In the genomic region with DNA sequence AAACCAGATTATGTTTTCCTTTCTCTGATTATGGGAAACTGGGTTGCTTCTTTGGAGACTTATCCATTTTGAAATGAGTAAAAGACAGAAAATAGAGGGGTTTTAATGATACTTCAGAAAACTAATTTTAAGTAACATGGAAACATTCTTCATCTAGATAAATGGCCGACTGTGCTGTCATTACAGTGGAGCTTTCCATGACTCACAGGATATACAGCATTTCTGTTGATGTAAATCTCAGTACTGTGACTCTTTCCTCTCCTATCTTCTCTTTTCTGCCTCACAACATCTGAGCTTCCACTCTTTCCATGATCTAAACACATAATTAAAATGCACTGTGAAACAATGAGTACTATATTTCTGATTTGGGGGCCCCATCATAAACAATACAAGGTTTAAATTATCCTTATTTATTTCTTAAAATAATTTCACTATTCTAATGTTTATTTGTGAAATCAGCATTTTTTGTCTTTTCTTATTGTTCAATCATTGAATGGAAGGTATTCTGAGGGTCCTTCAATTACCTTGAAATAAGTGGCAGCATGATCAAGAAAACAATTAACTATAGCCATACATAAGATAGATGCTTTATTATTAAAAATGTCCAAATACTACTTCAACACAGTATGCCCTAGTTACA, we compare ENCODE assay signal across 1 cellular context.
TF ChIP-seq lines count a peak whose summit lies in the region.

No MANE protein-coding gene starts in this region.

TF ChIP-seq in endothelial cell of umbilical vein, 7 proteins besides CTCF, POLR2A, EP300 and RAD21:
- TF ChIP-seq EZH2 (IDR thresholded peaks at IDR 0.05; ENCODE audit: borderline replicate concordance, low read depth, low read length, severe bottlenecking) (no peak), GATA2 (IDR thresholded peaks at IDR 0.05; ENCODE audit: insufficient read depth, insufficient read length, low read depth, low read length) (peak; percentile 41), FOS (IDR thresholded peaks at IDR 0.05; ENCODE audit: borderline replicate concordance, insufficient read depth, low read length) (peak; percentile 58), MYC (IDR thresholded peaks at IDR 0.05; ENCODE audit: low read depth, low read length) (no peak), JUN (IDR thresholded peaks at IDR 0.05; ENCODE audit: borderline replicate concordance, insufficient read depth, insufficient read length, low read depth) (peak; percentile 58)
TF ChIP-seq in endothelial cell of umbilical vein: peak in this region for 3.
